8 cellular contexts compared by ENCODE assay signal in genomic region chr17:79796570-79797491, GRCh38. TPM values are rescaled to one million over a fixed set of nuclear protein-coding genes. Genes with fewer than 3 reads are reported as not detected.
DNase-seq lines count a peak whose midpoint lies in the region; TF ChIP-seq lines count a peak whose summit lies in the region.

Gene CBX8 (minus strand): TSS chr17:79797077. CDS start chr17:79796998, 79 bp downstream.

- H3K27ac Mint-ChIP-seq in activated naive CD4-positive, alpha-beta T cell treated with anti-CD3 and anti-CD28 coated beads, Interleukin-2, amount 10 ng/mL, durations not matched to agents 7 days and 5 days: peak within 1 kb of the TSS; percentile 86

- no peaks in the 10 kb centered on the region for H3K9me3 Mint-ChIP-seq in activated naive CD4-positive, alpha-beta T cell treated with anti-CD3 and anti-CD28 coated beads, Interleukin-2, amount 10 ng/mL, durations not matched to agents 7 days and 5 days

- TF ChIP-seq CTCF in HFF-Myc (IDR thresholded peaks at IDR 0.05; ENCODE audit: low read depth, low read length, missing control alignments): peak; percentile 11

- H3K4me1 Mint-ChIP-seq in activated naive CD4-positive, alpha-beta T cell treated with anti-CD3 and anti-CD28 coated beads, Interleukin-2, amount 10 ng/mL, durations not matched to agents 7 days and 5 days: peaks cover 43% of the 10 kb centered on the region

- peaks cover 90% of the 10 kb centered on the region for H3K27me3 Mint-ChIP-seq in activated naive CD4-positive, alpha-beta T cell treated with anti-CD3 and anti-CD28 coated beads, Interleukin-2, amount 10 ng/mL, durations not matched to agents 7 days and 5 days

- peak within 1 kb of the TSS; percentile 87 for H3K4me3 Mint-ChIP-seq in activated naive CD4-positive, alpha-beta T cell treated with anti-CD3 and anti-CD28 coated beads, Interleukin-2, amount 10 ng/mL, durations not matched to agents 7 days and 5 days

- in situ Hi-C loops in SK-MEL-5 (cut with HindIII; ENCODE audit: low pct_unique_long_range_greater_than_20kb, low sequenced_read_pairs): loop anchor here (25.0 kb wide), 1 partner anchor 190 kb away; no protein-coding TSS in a partner anchor

- CTCF ChIA-PET in activated naive CD4-positive, alpha-beta T cell treated with anti-CD3 and anti-CD28 coated beads, Interleukin-2, amount 10 ng/mL, durations not matched to agents 7 days and 5 days (lab: Charles Lee): interaction anchor here (0.7 to 1.9 kb wide), 7 partner anchors 13 to 55 kb away, joined by 3 to 7 read pairs (median 5); partner anchors contain the start of gene CBX4

- peaks cover 19% of the 10 kb centered on the region for H3K36me3 Mint-ChIP-seq in activated naive CD4-positive, alpha-beta T cell treated with anti-CD3 and anti-CD28 coated beads, Interleukin-2, amount 10 ng/mL, durations not matched to agents 7 days and 5 days

- DNase-seq in GM03348 (ENCODE audit: low spot score) (peak; percentile 100), HFF-Myc (ENCODE audit: extremely low read depth, low read depth) (peak; percentile 98), NAMALWA (ENCODE audit: low spot score) (peak; percentile 99), SK-MEL-5 (ENCODE audit: low read depth, low spot score) (peak; percentile 100), globus pallidus (ENCODE audit: low spot score) (peak; percentile 99), non-pigmented ciliary epithelial cell (ENCODE audit: low read depth) (peak; percentile 96), superior temporal gyrus (ENCODE audit: extremely low spot score) (peak; percentile 99)
- DNase-seq in activated naive CD4-positive, alpha-beta T cell treated with anti-CD3 and anti-CD28 coated beads, Interleukin-2, amount 10 ng/mL, durations not matched to agents 7 days and 5 days: peak; percentile 100

- peak within 1 kb of the TSS; percentile 74 for H3K4me3 ChIP-seq in HFF-Myc (replicated peaks; ENCODE audit: low read depth, low read length)

RNA-seq across cellular contexts. Expression of gene CBX8, which starts in this region (rescaled TPM):
- 31.3 and 34.4 TPM in 2 replicates for total RNA-seq in SK-MEL-5 (2014; rRNA removed; shearing (Covaris generic))
- 16.1 and 27.3 TPM in 2 replicates for polyA plus RNA-seq in SK-MEL-5 (2015; cell fraction: cytosol; rRNA removed)
- polyA plus RNA-seq in SK-MEL-5 (2015; cell fraction: nucleus; rRNA removed): 30.6 and 35.7 TPM in 2 replicates

Comparison
In these comparisons a context has a peak if more than half of its experiments do, and no peak if none do; other contexts are left out.
1. Peak in every context shown above with its lines: DNase-seq and H3K4me3 ChIP-seq.